Comparison of ENCODE assay signal across 16 cellular contexts in the genomic region with DNA sequence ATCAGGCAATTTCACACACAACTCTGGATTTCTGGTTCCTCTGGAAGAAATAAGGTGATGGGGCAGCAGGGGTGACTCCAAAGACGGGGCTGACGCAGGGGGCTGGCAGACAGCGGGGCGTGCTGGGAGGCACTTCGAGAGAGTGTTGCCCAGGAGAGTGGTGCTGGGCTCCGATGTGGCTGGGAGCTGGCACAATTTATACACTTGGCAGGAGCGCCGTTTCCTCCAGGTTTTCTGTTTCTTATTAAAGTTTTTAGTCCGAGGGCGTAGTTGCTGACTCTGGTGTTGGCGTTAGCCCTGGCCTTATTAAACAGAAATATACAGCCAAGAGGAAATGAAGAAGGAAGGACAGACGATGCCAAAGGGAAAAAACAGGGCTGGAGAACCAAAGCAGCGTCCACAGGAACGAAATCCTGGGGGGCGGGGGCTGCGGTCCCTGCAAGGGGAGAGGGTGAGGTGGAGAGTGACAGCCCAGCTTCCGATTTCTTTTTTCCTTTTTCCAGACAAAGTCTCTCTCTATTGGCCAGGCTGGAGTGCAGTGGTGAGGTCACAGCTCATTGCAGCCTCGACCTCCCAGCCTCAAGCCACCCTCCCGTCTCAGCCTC.
A peak's percentile ranks its signal among the peaks of the same experiment; 100 is the strongest.
DNase-seq lines count a peak whose midpoint lies in the region; ATAC-seq and TF ChIP-seq lines count a peak whose summit lies in the region.
"Had no signal": no experiment of that assay in that cellular context is flagged by ENCODE, and none has a peak within 500 bp of the region (broad histone marks: within the 10 kb centered on the region; RNA-seq: fewer than 3 reads in every experiment).

No MANE protein-coding gene starts in this region.

- no peaks in the 10 kb centered on the region for H3K9me3 ChIP-seq in uterus
- H3K9me3 ChIP-seq: colonic mucosa had no signal

- no peaks in the 10 kb centered on the region for H3K27me3 ChIP-seq in uterus
- H3K27me3 ChIP-seq: colonic mucosa had no signal

- no peaks in the 10 kb centered on the region for H3K4me1 ChIP-seq in uterus
- H3K4me1 ChIP-seq: colonic mucosa had no signal

- DNase-seq in Right ventricle myocardium superior: no peak
- DNase-seq in Right ventricle myocardium inferior (ENCODE audit: missing footprints): no peak
- DNase-seq in fibroblast of gingiva (ENCODE audit: low read depth): peak; percentile 44
- no peak for DNase-seq in neural crest cell (ENCODE audit: low read depth, low spot score)
- peak in 1 of 2 donors; percentile 21 for DNase-seq in uterus
- no peak for DNase-seq in SIG-M5 treated with dmso at 0.1 percent for 504 hours (lab: John Stamatoyannopoulos, UW; ENCODE audit: unreplicated experiment)
- no peak for DNase-seq in HuH-7.5 (ENCODE audit: low spot score)
- DNase-seq: colonic mucosa, MM.1S, NCI-H2029, NCI-H524, PC-9 had no signal

- peak overlapping the region; percentile 20 to 24 for H3K27ac ChIP-seq in uterus
- H3K27ac ChIP-seq: colonic mucosa, epithelial cell of prostate, PC-9 had no signal

- H3K36me3 Mint-ChIP-seq in neural crest cell (ENCODE audit: low read depth): peaks cover 8% of the 10 kb centered on the region
- H3K36me3 Mint-ChIP-seq: CD8-positive, alpha-beta memory T cell had no signal

- TF ChIP-seq POLR2A in uterus (IDR thresholded peaks at IDR 0.05): no peak

- peak overlapping the region; percentile 94 for H3K27ac Mint-ChIP-seq in neural crest cell (ENCODE audit: unreplicated experiment)
- H3K27ac Mint-ChIP-seq: CD8-positive, alpha-beta memory T cell; progenitor cell of endocrine pancreas had no signal

- H3K4me1 Mint-ChIP-seq in neural crest cell: peaks cover 56% of the 10 kb centered on the region
- H3K4me1 Mint-ChIP-seq: CD8-positive, alpha-beta memory T cell had no signal

- no peaks in the 10 kb centered on the region for H3K27me3 Mint-ChIP-seq in neural crest cell (ENCODE audit: low read depth)

- intact Hi-C loops in Right ventricle myocardium superior (cut with DNase I) (no loop called here), Right ventricle myocardium inferior (cut with DNase I) (no loop called here), uterus (cut with DNase I; ENCODE audit: low total_unique reads) (no loop called here)

- peak; percentile 26 for ATAC-seq in Right ventricle myocardium superior (ENCODE audit: poor library complexity)
- no peak for ATAC-seq in Right ventricle myocardium inferior
- no peak for ATAC-seq in GM19463 (IDR thresholded peaks at IDR 0.05; ENCODE audit: unreplicated experiment)

- H3K9me3 Mint-ChIP-seq in neural crest cell: peaks cover 8% of the 10 kb centered on the region
- H3K9me3 Mint-ChIP-seq: CD8-positive, alpha-beta memory T cell had no signal

- no peak for TF ChIP-seq CTCF in neural crest cell (conservative IDR thresholded peaks at IDR 0.05)
- TF ChIP-seq CTCF in uterus (IDR thresholded peaks at IDR 0.05): no peak

- peak overlapping the region; percentile 47 for H3K4me3 Mint-ChIP-seq in neural crest cell
- H3K4me3 Mint-ChIP-seq: CD8-positive, alpha-beta memory T cell had no signal

- no peaks in the 10 kb centered on the region for H3K36me3 ChIP-seq in uterus
- H3K36me3 ChIP-seq: colonic mucosa had no signal

- H3K4me3 ChIP-seq in uterus: no peak overlapping the region
- H3K4me3 ChIP-seq: colonic mucosa, PC-9 had no signal
